Comparison of ENCODE assay signal across 9 cellular contexts in genomic region chr6:39029156-39030011, GRCh38. TPM values are rescaled to one million over a fixed set of nuclear protein-coding genes. Genes with fewer than 3 reads are reported as not detected.
A peak's percentile ranks its signal among the peaks of the same experiment; 100 is the strongest.
DNase-seq lines count a peak whose midpoint lies in the region; ATAC-seq and TF ChIP-seq lines count a peak whose summit lies in the region.
"Had no signal": no experiment of that assay in that cellular context is flagged by ENCODE, and none has a peak within 500 bp of the region (broad histone marks: within the 10 kb centered on the region; RNA-seq: fewer than 3 reads in every experiment).

No MANE protein-coding gene starts in this region.

- POLR2A ChIA-PET in naive thymus-derived CD4-positive, alpha-beta T cell (lab: Charles Lee) = no interaction called here

- H3K27ac ChIP-seq in DND-41 (ENCODE audit: low read length) = no peak overlapping the region
- H3K27ac ChIP-seq in SU-DHL-6 (ENCODE audit: low read depth, low read length) = no peak overlapping the region
- no peak overlapping the region for H3K27ac ChIP-seq in naive thymus-derived CD4-positive, alpha-beta T cell (ENCODE audit: low read depth, low read length)

- TF ChIP-seq CTCF in DND-41 (IDR thresholded peaks at IDR 0.05; ENCODE audit: borderline replicate concordance, extremely low read depth, low read length, poor library complexity, severe bottlenecking) (peak; percentile 81), HFFc6 (IDR thresholded peaks at IDR 0.05) (peak; percentile 71), SU-DHL-6 (IDR thresholded peaks at IDR 0.05; ENCODE audit: insufficient read depth, low read length, poor library complexity, severe bottlenecking) (peak; percentile 98)

- no peaks in the 10 kb centered on the region for H3K9me2 ChIP-seq in SU-DHL-6 (replicated peaks; ENCODE audit: insufficient read depth, low read length)

- H4K20me1 ChIP-seq in DND-41 (ENCODE audit: insufficient read depth, low read length) (no peaks in the 10 kb centered on the region), SU-DHL-6 (ENCODE audit: low read depth, low read length) (no peaks in the 10 kb centered on the region)

- H3F3A ChIP-seq in SU-DHL-6 (ENCODE audit: insufficient read depth) = no peaks in the 10 kb centered on the region

- no peaks in the 10 kb centered on the region for H3K4me1 Mint-ChIP-seq in HFFc6 (ENCODE audit: low read depth)
- no peaks in the 10 kb centered on the region for H3K4me1 Mint-ChIP-seq in naive thymus-derived CD4-positive, alpha-beta T cell
- H3K4me1 Mint-ChIP-seq: naive B cell had no signal

- H3K4me2 ChIP-seq in DND-41 (ENCODE audit: insufficient read depth, low read length) = no peak overlapping the region
- no peak overlapping the region for H3K4me2 ChIP-seq in SU-DHL-6 (ENCODE audit: low read depth, low read length, poor library complexity, severe bottlenecking)

- H3K9me3 ChIP-seq in DND-41 (ENCODE audit: insufficient read depth, low read length, severe bottlenecking) (no peaks in the 10 kb centered on the region), SU-DHL-6 (ENCODE audit: insufficient read depth, low read length) (no peaks in the 10 kb centered on the region)
- H3K9me3 ChIP-seq in naive thymus-derived CD4-positive, alpha-beta T cell (ENCODE audit: control insufficient read depth in 2 of 3, low read length in 3 of 3) = no peaks in the 10 kb centered on the region

- peaks cover 3% of the 10 kb centered on the region for H3K27me3 Mint-ChIP-seq in HFFc6 (ENCODE audit: insufficient read depth)
- peaks cover 28 to 59% (median 33%) of the 10 kb centered on the region in 5 donors for H3K27me3 Mint-ChIP-seq in naive thymus-derived CD4-positive, alpha-beta T cell

- DNase-seq in DND-41 (peak; percentile 56), HFFc6 (no peak), cerebellar cortex (ENCODE audit: low spot score) (peak; percentile 9), NCI-H510A (lab: John Stamatoyannopoulos, UW) (no peak), cortex of kidney (lab: John Stamatoyannopoulos, UW) (no peak)
- DNase-seq in naive thymus-derived CD4-positive, alpha-beta T cell = peak in 3 of 9 donors; percentile 14 to 62 (median 31)
- DNase-seq: naive B cell had no signal

- H3K27me3 ChIP-seq in DND-41 (ENCODE audit: insufficient read depth, low read length, poor library complexity) = peaks cover 11% of the 10 kb centered on the region
- H3K27me3 ChIP-seq in SU-DHL-6 (ENCODE audit: low read length) = no peaks in the 10 kb centered on the region
- no peaks in the 10 kb centered on the region for H3K27me3 ChIP-seq in naive thymus-derived CD4-positive, alpha-beta T cell (ENCODE audit: control insufficient read depth in 2 of 2, insufficient read depth in 2 of 2, low read length in 2 of 2)

- H2AFZ ChIP-seq in DND-41 (ENCODE audit: low read depth, low read length) (no peak overlapping the region), SU-DHL-6 (ENCODE audit: low read depth, low read length, severe bottlenecking) (no peak overlapping the region)

- H3K79me2 ChIP-seq in DND-41 (ENCODE audit: insufficient read depth, low read length) (no peaks in the 10 kb centered on the region), SU-DHL-6 (ENCODE audit: insufficient read depth, low read length) (no peaks in the 10 kb centered on the region)

- H3K36me3 ChIP-seq in DND-41 (ENCODE audit: insufficient read depth, low read length) (no peaks in the 10 kb centered on the region), SU-DHL-6 (ENCODE audit: low read length) (no peaks in the 10 kb centered on the region)
- H3K36me3 ChIP-seq in naive thymus-derived CD4-positive, alpha-beta T cell (ENCODE audit: control insufficient read depth in 2 of 3, insufficient read depth in 3 of 3, low read length in 3 of 3) = no peaks in the 10 kb centered on the region

- H3K4me3 Mint-ChIP-seq in HFFc6 = no peak overlapping the region
- no peak overlapping the region for H3K4me3 Mint-ChIP-seq in naive thymus-derived CD4-positive, alpha-beta T cell
- H3K4me3 Mint-ChIP-seq: naive B cell had no signal

- no peak overlapping the region for H3K27ac Mint-ChIP-seq in HFFc6
- no peak overlapping the region for H3K27ac Mint-ChIP-seq in naive thymus-derived CD4-positive, alpha-beta T cell

- H3K4me3 ChIP-seq in DND-41 (ENCODE audit: low read depth in 1 of 2, low read length in 2 of 2) (no peak overlapping the region), SU-DHL-6 (ENCODE audit: insufficient read depth, low read length, poor library complexity, severe bottlenecking) (no peak overlapping the region)
- no peak overlapping the region for H3K4me3 ChIP-seq in naive thymus-derived CD4-positive, alpha-beta T cell (ENCODE audit: low read length)

- H3K9me3 Mint-ChIP-seq in HFFc6 = peaks cover 10% of the 10 kb centered on the region
- H3K9me3 Mint-ChIP-seq in naive thymus-derived CD4-positive, alpha-beta T cell = peaks cover 0 to 4% (median 0%) of the 10 kb centered on the region in 11 donors

- peaks cover 4% of the 10 kb centered on the region; the same call in 1 of the 2 replicates for H3K36me3 Mint-ChIP-seq in HFFc6 (ENCODE audit: low read depth)
- H3K36me3 Mint-ChIP-seq in naive thymus-derived CD4-positive, alpha-beta T cell = no peaks in the 10 kb centered on the region
- H3K36me3 Mint-ChIP-seq: naive B cell had no signal

- H3K9ac ChIP-seq in DND-41 (ENCODE audit: low read depth, low read length) (no peak overlapping the region), SU-DHL-6 (ENCODE audit: low read length) (no peak overlapping the region)

- ATAC-seq in DND-41 (ENCODE audit: insufficient read depth, low read depth) = peak; percentile 93
- peak; percentile 67 for ATAC-seq in naive thymus-derived CD4-positive, alpha-beta T cell
- ATAC-seq in HG02938 (IDR thresholded peaks at IDR 0.05; ENCODE audit: unreplicated experiment) = no peak

- CTCF ChIA-PET in naive thymus-derived CD4-positive, alpha-beta T cell (lab: Charles Lee) = interaction anchor here (0.6 kb wide), 1 partner anchor 277 kb away, joined by 3 read pairs; no protein-coding TSS in a partner anchor

- intact Hi-C loops in naive thymus-derived CD4-positive, alpha-beta T cell (cut with micrococcal nuclease) = loop anchor here in 1 of 2 donors (1.0 kb wide), 1 partner anchor 274 kb away; no protein-coding TSS in a partner anchor

- no peaks in the 10 kb centered on the region for H3K4me1 ChIP-seq in DND-41 (ENCODE audit: insufficient read depth, low read length)
- H3K4me1 ChIP-seq in naive thymus-derived CD4-positive, alpha-beta T cell (ENCODE audit: control insufficient read depth in 2 of 2, insufficient read depth in 2 of 2, low read length in 2 of 2) = no peaks in the 10 kb centered on the region

RNA-seq across cellular contexts. Expression of gene GLP1R, which starts 19.2 kb away (rescaled TPM):
- total RNA-seq in HFFc6 (2021; fragmentation: NEBNext Ultra II Directional; extraction: Animal tissue kit (Norgen Biotek cat#: 25700)) = not detected
- not detected for total RNA-seq in naive thymus-derived CD4-positive, alpha-beta T cell
- polyA plus RNA-seq in naive thymus-derived CD4-positive, alpha-beta T cell = not detected

Comparison
In these comparisons a context has a peak if more than half of its experiments do, and no peak if none do; other contexts are left out.
1. DNase-seq: peak in DND-41 (single experiment) and cerebellar cortex (single experiment); none in HFFc6 (single experiment), NCI-H510A (single experiment) and cortex of kidney (single experiment).
2. Peak in every context shown above with its lines, with median percentiles within 50 percentile points of each other: CTCF ChIP-seq.